ENCODE assay signal across 17 cellular contexts in genomic region chr1:15185617-15186016, GRCh38. TPM values are rescaled to one million over a fixed set of nuclear protein-coding genes. Genes with fewer than 3 reads are reported as not detected.
DNase-seq lines count a peak whose midpoint lies in the region; ATAC-seq, FAIRE-seq and TF ChIP-seq lines count a peak whose summit lies in the region.
"Had no signal": no experiment of that assay in that cellular context is flagged by ENCODE, and none has a peak within 500 bp of the region (broad histone marks: within the 10 kb centered on the region; RNA-seq: fewer than 3 reads in every experiment).

No MANE protein-coding gene starts in this region.

- FAIRE-seq in GM19239 (lab: Jason Lieb, UNC), result no peak
- FAIRE-seq: D721Med, G401.6, GM12891, HepG2 had no signal

- CTCF ChIA-PET in Calu3 (lab: Charles Lee) (no interaction called here), WTC11 (lab: Charles Lee) (interaction anchor here (1.5 kb wide), 1 partner anchor 87 kb away, joined by 4 read pairs; no protein-coding TSS in a partner anchor)

- no peak for TF ChIP-seq CTCF in Calu3 (IDR thresholded peaks at IDR 0.05; ENCODE audit: unreplicated experiment)
- no peak for TF ChIP-seq CTCF in WTC11 (IDR thresholded peaks at IDR 0.05)

- intact Hi-C loops in Calu3 (cut with micrococcal nuclease; ENCODE audit: unreplicated experiment) (no loop called here), left cardiac atrium (cut with DNase I) (no loop called here)
- intact Hi-C loops in dendritic cell treated with granulocyte-macrophage colony-stimulating factor and Interleukin-4, amounts not matched to agents 40 ng/mL and 50 ng/mL, for 4 days (cut with micrococcal nuclease), result no loop called here

- peaks cover 37% of the 10 kb centered on the region for H3K36me3 Mint-ChIP-seq in Calu3 (ENCODE audit: insufficient read depth, unreplicated experiment)
- no peaks in the 10 kb centered on the region for H3K36me3 Mint-ChIP-seq in WTC11
- peaks cover 67% of the 10 kb centered on the region for H3K36me3 Mint-ChIP-seq in dendritic cell treated with granulocyte-macrophage colony-stimulating factor and Interleukin-4, amounts not matched to agents 40 ng/mL and 50 ng/mL, for 4 days (ENCODE audit: low read depth)
- H3K36me3 Mint-ChIP-seq: CD8-positive, alpha-beta T cell had no signal

- POLR2A ChIA-PET in WTC11 (lab: Charles Lee), result no interaction called here

- H3K27me3 Mint-ChIP-seq in Calu3 (ENCODE audit: unreplicated experiment), result no peaks in the 10 kb centered on the region
- no peaks in the 10 kb centered on the region for H3K27me3 Mint-ChIP-seq in WTC11 (ENCODE audit: low read depth)
- H3K27me3 Mint-ChIP-seq in dendritic cell treated with granulocyte-macrophage colony-stimulating factor and Interleukin-4, amounts not matched to agents 40 ng/mL and 50 ng/mL, for 4 days, result peaks cover 5% of the 10 kb centered on the region

- peaks cover 75% of the 10 kb centered on the region for H3K4me1 Mint-ChIP-seq in Calu3 (ENCODE audit: low read depth, unreplicated experiment)
- peaks cover 57% of the 10 kb centered on the region for H3K4me1 Mint-ChIP-seq in WTC11
- H3K4me1 Mint-ChIP-seq in dendritic cell treated with granulocyte-macrophage colony-stimulating factor and Interleukin-4, amounts not matched to agents 40 ng/mL and 50 ng/mL, for 4 days (ENCODE audit: low read depth), result peaks cover 58% of the 10 kb centered on the region
- H3K4me1 Mint-ChIP-seq: B cell had no signal

- H3K27ac Mint-ChIP-seq in Calu3 (ENCODE audit: unreplicated experiment) (peak overlapping the region; percentile 86), WTC11 (peak overlapping the region; percentile 14; the same call in 1 of the 2 replicates)
- H3K27ac Mint-ChIP-seq in dendritic cell treated with granulocyte-macrophage colony-stimulating factor and Interleukin-4, amounts not matched to agents 40 ng/mL and 50 ng/mL, for 4 days, result peak overlapping the region; percentile 21
- H3K27ac Mint-ChIP-seq: B cell; CD8-positive, alpha-beta T cell had no signal

- H3K4me3 Mint-ChIP-seq in Calu3 (ENCODE audit: low read depth, unreplicated experiment) (no peak overlapping the region), WTC11 (no peak overlapping the region)
- H3K4me3 Mint-ChIP-seq in dendritic cell treated with granulocyte-macrophage colony-stimulating factor and Interleukin-4, amounts not matched to agents 40 ng/mL and 50 ng/mL, for 4 days, result no peak overlapping the region
- H3K4me3 Mint-ChIP-seq: B cell; CD8-positive, alpha-beta T cell had no signal

- BruUV-seq in Calu3 (replicated peaks; lab: Mats Ljungman, UMichigan), result no TSS peak

- no peak for ATAC-seq in WTC11
- no peak for ATAC-seq in left cardiac atrium
- ATAC-seq: CD8-positive, alpha-beta T cell; HepG2 had no signal

- no peak for DNase-seq in Calu3
- no peak for DNase-seq in WTC11 (ENCODE audit: low spot score)
- DNase-seq in myocyte (ENCODE audit: low read depth), result peak; percentile 51
- DNase-seq in left cardiac atrium, result no peak
- DNase-seq in foreskin melanocyte, result no peak
- DNase-seq in GM19239 (ENCODE audit: insufficient read length, low spot score), result no peak
- no peak for DNase-seq in ecto neural progenitor cell (ENCODE audit: low spot score)
- DNase-seq: 8988T; CD8-positive, alpha-beta T cell; GOT3; H9 had no signal

- H3K9me3 Mint-ChIP-seq in Calu3 (ENCODE audit: low read depth, unreplicated experiment) (no peaks in the 10 kb centered on the region), WTC11 (no peaks in the 10 kb centered on the region)
- no peaks in the 10 kb centered on the region for H3K9me3 Mint-ChIP-seq in dendritic cell treated with granulocyte-macrophage colony-stimulating factor and Interleukin-4, amounts not matched to agents 40 ng/mL and 50 ng/mL, for 4 days
- H3K9me3 Mint-ChIP-seq: CD8-positive, alpha-beta T cell; H9 had no signal

TF ChIP-seq in WTC11, 78 proteins besides CTCF, POLR2A, EP300 and RAD21:
- TF ChIP-seq MXD4 (CRISPR knock-in tag; IDR thresholded peaks at IDR 0.05; ENCODE audit: borderline replicate concordance) (no peak), ELF4 (CRISPR knock-in tag; IDR thresholded peaks at IDR 0.05; ENCODE audit: low read depth) (no peak), CREB1 (CRISPR knock-in tag; IDR thresholded peaks at IDR 0.05) (no peak), TP53 (CRISPR knock-in tag; IDR thresholded peaks at IDR 0.05) (no peak), NFATC4 (CRISPR knock-in tag; IDR thresholded peaks at IDR 0.05) (no peak), TEAD1 (CRISPR knock-in tag; IDR thresholded peaks at IDR 0.05) (no peak), ZNF317 (CRISPR knock-in tag; IDR thresholded peaks at IDR 0.05; ENCODE audit: borderline replicate concordance, low read depth) (no peak), MAX (CRISPR knock-in tag; IDR thresholded peaks at IDR 0.05) (no peak), ZNF423 (CRISPR knock-in tag; IDR thresholded peaks at IDR 0.05) (no peak)
TF ChIP-seq in WTC11: peak in this region for 0.

RNA-seq across cellular contexts. Expression of gene TMEM51, which starts 32.1 kb away (rescaled TPM):
- 43.6 and 47.6 TPM in 2 replicates for total RNA-seq in Calu3 (2022)
- 9.2 to 10.4 TPM (median 9.4 TPM) in 3 replicates for total RNA-seq in WTC11 (2021)
- total RNA-seq in myocyte, result 4.5 and 9.5 TPM in 2 replicates
- 2.3 TPM for polyA plus RNA-seq in myocyte (2012)
- 1 to 10 TPM; 4.2 to 4.3 TPM for total RNA-seq in left cardiac atrium
- total RNA-seq: CD8-positive, alpha-beta T cell had no signal

Comparison
In these comparisons a context has a peak if more than half of its experiments do, and no peak if none do; other contexts are left out.
1. H3K27ac Mint-ChIP-seq: peak in every context shown above with its lines; median percentile 86 in Calu3; 21 in dendritic cell treated with granulocyte-macrophage colony-stimulating factor and Interleukin-4, amounts not matched to agents 40 ng/mL and 50 ng/mL, for 4 days; 14 in WTC11.